Comparison of ENCODE assay signal across 9 cellular contexts in the genomic region with DNA sequence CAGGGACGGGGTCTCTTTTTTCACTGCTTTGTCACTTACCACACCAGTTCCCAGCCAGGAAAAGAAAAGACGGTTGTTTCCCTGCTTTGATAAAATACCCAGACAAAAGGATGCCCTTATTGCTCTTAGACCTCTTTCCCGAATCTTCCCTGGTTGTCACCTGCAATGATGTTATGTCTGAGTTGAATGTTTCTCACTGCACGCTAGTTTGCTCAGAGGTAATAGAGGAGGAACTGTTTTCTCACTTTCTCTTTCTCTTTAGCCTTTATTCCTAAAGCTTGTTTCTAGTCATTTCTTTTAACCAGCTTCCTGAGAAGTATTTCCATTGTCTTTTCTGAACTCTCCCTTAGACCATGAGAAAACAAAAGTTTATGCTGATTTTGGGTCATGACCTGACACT. TPM values are rescaled to one million over a fixed set of nuclear protein-coding genes. Genes with fewer than 3 reads are reported as not detected.
A peak's percentile ranks its signal among the peaks of the same experiment; 100 is the strongest.
DNase-seq lines count a peak whose midpoint lies in the region; ATAC-seq and TF ChIP-seq lines count a peak whose summit lies in the region.
"Had no signal": no experiment of that assay in that cellular context is flagged by ENCODE, and none has a peak within 500 bp of the region (broad histone marks: within the 10 kb centered on the region; RNA-seq: fewer than 3 reads in every experiment).

No MANE protein-coding gene starts in this region.

- ATAC-seq in GM18502 (IDR thresholded peaks at IDR 0.05; ENCODE audit: poor library complexity, unreplicated experiment) (peak; percentile 88), GM21423 (IDR thresholded peaks at IDR 0.05; ENCODE audit: unreplicated experiment) (peak; percentile 88), HG03457 (IDR thresholded peaks at IDR 0.05; ENCODE audit: unreplicated experiment) (peak; percentile 90), lower lobe of right lung (no peak)

- H3K4me1 ChIP-seq in lower lobe of right lung, result no peaks in the 10 kb centered on the region
- H3K4me1 ChIP-seq: ascending aorta had no signal

- peak overlapping the region; percentile 2 for H3K4me3 ChIP-seq in lower lobe of right lung

- H3K36me3 ChIP-seq in lower lobe of right lung, result peaks cover 8% of the 10 kb centered on the region

- H3K9me3 ChIP-seq in lower lobe of right lung, result no peaks in the 10 kb centered on the region
- H3K9me3 ChIP-seq: ascending aorta had no signal

- no peak for DNase-seq in lower lobe of right lung
- DNase-seq in SIG-M5 treated with dmso at 0.1 percent for 504 hours (lab: John Stamatoyannopoulos, UW; ENCODE audit: unreplicated experiment), result no peak
- DNase-seq in COLO829 (ENCODE audit: low spot score), result no peak
- no peak for DNase-seq in NCI-H446 treated with DMSO at 0.1 percent for 48 hours (lab: John Stamatoyannopoulos, UW)
- no peak for DNase-seq in DMS 273 (lab: John Stamatoyannopoulos, UW; ENCODE audit: unreplicated experiment)

- TF ChIP-seq CTCF in lower lobe of right lung (IDR thresholded peaks at IDR 0.05), result no peak

- H3K27me3 ChIP-seq in lower lobe of right lung (ENCODE audit: low read depth), result no peaks in the 10 kb centered on the region
- H3K27me3 ChIP-seq: ascending aorta had no signal

- intact Hi-C loops in lower lobe of right lung (cut with DNase I), result no loop called here

- H3K27ac ChIP-seq in lower lobe of right lung, result no peak overlapping the region
- H3K27ac ChIP-seq: ascending aorta had no signal

RNA-seq across cellular contexts. Expression of a gene that starts 32.9 kb away (rescaled TPM):
- 5.9 TPM for total RNA-seq in lower lobe of right lung

Comparison
In these comparisons a context has a peak if more than half of its experiments do, and no peak if none do; other contexts are left out.
1. ATAC-seq: peak in GM18502 (single experiment), GM21423 (single experiment) and HG03457 (single experiment); none in lower lobe of right lung (0 of 2).